ENCODE assay signal across 11 cellular contexts in genomic region chr6:83518946-83519489, GRCh38. TPM values are rescaled to one million over a fixed set of nuclear protein-coding genes. Genes with fewer than 3 reads are reported as not detected.
DNase-seq lines count a peak whose midpoint lies in the region; ATAC-seq and TF ChIP-seq lines count a peak whose summit lies in the region.
"Had no signal": no experiment of that assay in that cellular context is flagged by ENCODE, and none has a peak within 500 bp of the region (broad histone marks: within the 10 kb centered on the region; RNA-seq: fewer than 3 reads in every experiment).

No MANE protein-coding gene starts in this region.

- CTCF ChIA-PET in AG04449 (lab: Yijun Ruan, JAX), result interaction anchor here (0.8 to 6.7 kb wide), 13 partner anchors 9 to 697 kb away, joined by 3 to 61 read pairs (median 4); partner anchors contain the start of genes DOP1A and UBE3D
- CTCF ChIA-PET in Panc1 (lab: Charles Lee), result interaction anchor here (0.7 kb wide), 1 partner anchor 101 kb away, joined by 3 read pairs; no protein-coding TSS in a partner anchor

- no peaks in the 10 kb centered on the region for H3K36me3 Mint-ChIP-seq in stimulated activated effector memory CD8-positive, alpha-beta T cell treated with anti-CD3 and anti-CD28 coated beads, Interleukin-12 subunit alpha, Interleukin-12 subunit beta, amount 100 ng/mL, for 72 hours
- H3K36me3 Mint-ChIP-seq: T-cell had no signal

- H3K4me3 ChIP-seq in AG04449 (ENCODE audit: low read depth, low read length), result no peak overlapping the region
- no peak overlapping the region for H3K4me3 ChIP-seq in Panc1 (ENCODE audit: low read depth in 2 of 2, low read length in 2 of 2)
- no peak overlapping the region for H3K4me3 ChIP-seq in fibroblast of the aortic adventitia (ENCODE audit: low read depth, low read length)

- BruUV-seq in Panc1 (replicated peaks; lab: Mats Ljungman, UMichigan), result no TSS peak

- H3K9me3 Mint-ChIP-seq in stimulated activated effector memory CD8-positive, alpha-beta T cell treated with anti-CD3 and anti-CD28 coated beads, Interleukin-12 subunit alpha, Interleukin-12 subunit beta, amount 100 ng/mL, for 72 hours, result no peaks in the 10 kb centered on the region
- H3K9me3 Mint-ChIP-seq: T-cell had no signal

- no peak overlapping the region for H3K4me3 Mint-ChIP-seq in stimulated activated effector memory CD8-positive, alpha-beta T cell treated with anti-CD3 and anti-CD28 coated beads, Interleukin-12 subunit alpha, Interleukin-12 subunit beta, amount 100 ng/mL, for 72 hours
- H3K4me3 Mint-ChIP-seq: T-cell had no signal

- in situ Hi-C loops in Panc1 (cut with HindIII; ENCODE audit: low pct_unique_long_range_greater_than_20kb, low sequenced_read_pairs), result loop anchor here (25.0 kb wide), 1 partner anchor 432 kb away; no protein-coding TSS in a partner anchor

- intact Hi-C loops in Panc1 (cut with micrococcal nuclease; ENCODE audit: unreplicated experiment), result no loop called here

- H3K27me3 ChIP-seq in Panc1 (ENCODE audit: control insufficient read depth, insufficient read depth, low read length), result peaks cover 4% of the 10 kb centered on the region; the same call in 1 of the 2 replicates

- H3K27ac ChIP-seq in Panc1 (ENCODE audit: low read length), result no peak overlapping the region

- H3K4me1 ChIP-seq in Panc1 (ENCODE audit: control insufficient read depth, insufficient read depth, low read length), result no peaks in the 10 kb centered on the region

- no peak overlapping the region for H3K27ac Mint-ChIP-seq in stimulated activated effector memory CD8-positive, alpha-beta T cell treated with anti-CD3 and anti-CD28 coated beads, Interleukin-12 subunit alpha, Interleukin-12 subunit beta, amount 100 ng/mL, for 72 hours
- H3K27ac Mint-ChIP-seq: T-cell had no signal

- peak; percentile 17 for TF ChIP-seq CTCF in AG04449 (IDR thresholded peaks at IDR 0.05; ENCODE audit: insufficient read depth, low read length, missing control alignments)
- peak; percentile 19; the same call in 1 of the 2 replicates for TF ChIP-seq CTCF in GM12874 (IDR thresholded peaks at IDR 0.05; ENCODE audit: insufficient read depth, low read depth, low read length)
- peak; percentile 39 for TF ChIP-seq CTCF in Panc1 (IDR thresholded peaks at IDR 0.05)
- TF ChIP-seq CTCF in fibroblast of the aortic adventitia (IDR thresholded peaks at IDR 0.05; ENCODE audit: insufficient read depth, low read length), result peak; percentile 58

- no peak for DNase-seq in AG04449 (ENCODE audit: low read depth, low spot score)
- no peak for DNase-seq in Panc1 (ENCODE audit: low read depth, low spot score)
- peak; percentile 49 for DNase-seq in fibroblast of the aortic adventitia (ENCODE audit: low read depth)
- no peak for DNase-seq in NCI-H2196 treated with DMSO at 0.1 percent for 48 hours (lab: John Stamatoyannopoulos, UW; ENCODE audit: unreplicated experiment)
- DNase-seq in kidney glomerular epithelial cell (lab: John Stamatoyannopoulos, UW), result no peak
- no peak for DNase-seq in stimulated activated effector memory CD8-positive, alpha-beta T cell treated with anti-CD3 and anti-CD28 coated beads, Interleukin-12 subunit alpha, Interleukin-12 subunit beta, amount 100 ng/mL, for 72 hours (ENCODE audit: low spot score in 2 of 2)
- DNase-seq: NCI-H146, T-cell had no signal

- H3K4me1 Mint-ChIP-seq in stimulated activated effector memory CD8-positive, alpha-beta T cell treated with anti-CD3 and anti-CD28 coated beads, Interleukin-12 subunit alpha, Interleukin-12 subunit beta, amount 100 ng/mL, for 72 hours, result no peaks in the 10 kb centered on the region
- H3K4me1 Mint-ChIP-seq: T-cell had no signal

- H3K9me3 ChIP-seq in Panc1 (ENCODE audit: control insufficient read depth, insufficient read depth, low read depth, low read length), result no peaks in the 10 kb centered on the region

- POLR2A ChIA-PET in AG04449 (lab: Yijun Ruan, JAX) (no interaction called here), Panc1 (lab: Charles Lee) (interaction anchor here (0.6 kb wide), 1 partner anchor 91 kb away, joined by 5 read pairs; no protein-coding TSS in a partner anchor)

- ATAC-seq in Panc1 (no peak), HG03175 (IDR thresholded peaks at IDR 0.05; ENCODE audit: unreplicated experiment) (no peak)
- ATAC-seq in stimulated activated effector memory CD8-positive, alpha-beta T cell treated with anti-CD3 and anti-CD28 coated beads, Interleukin-12 subunit alpha, Interleukin-12 subunit beta, amount 100 ng/mL, for 72 hours, result no peak
- ATAC-seq: T-cell had no signal

- no peaks in the 10 kb centered on the region for H3K36me3 ChIP-seq in Panc1 (ENCODE audit: control insufficient read depth, insufficient read depth, low read length)

RNA-seq across cellular contexts. Expression of gene PRSS35, which starts 6.7 kb away (rescaled TPM):
- total RNA-seq in Panc1 (2021; ENCODE audit: unreplicated experiment) (0.10 TPM), fibroblast of the aortic adventitia (ENCODE audit: low replicate concordance) (3.5 and 4.7 TPM in 2 replicates)
- not detected for polyA plus RNA-seq in Panc1 (2012; ENCODE audit: insufficient read length)
- total RNA-seq: dermis microvascular lymphatic vessel endothelial cell had no signal
